In genomic region chr15:68283401-68283800, GRCh38 we compare ENCODE assay signal across 24 cellular contexts.
"Had no signal": no experiment of that assay in that cellular context is flagged by ENCODE, and none has a peak within 500 bp of the region (broad histone marks: within the 10 kb centered on the region; RNA-seq: fewer than 3 reads in every experiment).

No MANE protein-coding gene starts in this region.

- H3K27me3 Mint-ChIP-seq: activated CD8-positive, alpha-beta T cell treated with anti-CD3 and anti-CD28 coated beads for 36 hours; activated naive CD4-positive, alpha-beta T cell treated with anti-CD3 and anti-CD28 coated beads, Interleukin-2, amount 50 U/mL, for 24 hours; activated naive CD8-positive, alpha-beta T cell treated with anti-CD3 and anti-CD28 coated beads, Interleukin-2, amount 50 U/mL, for 24 hours; activated T-helper 17 cell treated with anti-CD3 and anti-CD28 coated beads, Interleukin-2, amount 50 U/mL, for 72 hours; central memory CD8-positive, alpha-beta T cell; naive thymus-derived CD4-positive, alpha-beta T cell; stimulated activated naive CD8-positive, alpha-beta T cell treated with anti-CD3 and anti-CD28 coated beads, Interleukin-15, amount 100 ng/mL, for 72 hours; T-helper 17 cell had no signal

- H3K36me3 ChIP-seq: pancreas, prostate gland, thyroid gland had no signal

- H3K9me3 Mint-ChIP-seq: activated CD8-positive, alpha-beta T cell treated with anti-CD3 and anti-CD28 coated beads for 36 hours; activated naive CD4-positive, alpha-beta T cell treated with anti-CD3 and anti-CD28 coated beads, Interleukin-2, amount 50 U/mL, for 24 hours; activated naive CD8-positive, alpha-beta T cell treated with anti-CD3 and anti-CD28 coated beads, Interleukin-2, amount 50 U/mL, for 24 hours; activated T-cell treated with anti-CD3 and anti-CD28 coated beads, Interleukin-2, amount 50 U/mL, for 4 hours; activated T-helper 17 cell treated with anti-CD3 and anti-CD28 coated beads, Interleukin-2, amount 50 U/mL, for 72 hours; central memory CD8-positive, alpha-beta T cell; stimulated activated naive CD8-positive, alpha-beta T cell treated with anti-CD3 and anti-CD28 coated beads, Interleukin-15, amount 100 ng/mL, for 72 hours had no signal

- H3K27ac Mint-ChIP-seq: activated CD8-positive, alpha-beta T cell treated with anti-CD3 and anti-CD28 coated beads for 36 hours; activated naive CD4-positive, alpha-beta T cell treated with anti-CD3 and anti-CD28 coated beads, Interleukin-2, amount 50 U/mL, for 24 hours; activated naive CD8-positive, alpha-beta T cell treated with anti-CD3 and anti-CD28 coated beads, Interleukin-2, amount 50 U/mL, for 24 hours; activated T-helper 17 cell treated with anti-CD3 and anti-CD28 coated beads, Interleukin-2, amount 50 U/mL, for 72 hours; naive thymus-derived CD4-positive, alpha-beta T cell; stimulated activated naive CD8-positive, alpha-beta T cell treated with anti-CD3 and anti-CD28 coated beads, Interleukin-15, amount 100 ng/mL, for 72 hours; T-helper 17 cell had no signal

- ATAC-seq: activated CD8-positive, alpha-beta T cell treated with anti-CD3 and anti-CD28 coated beads for 36 hours; activated naive CD8-positive, alpha-beta T cell treated with anti-CD3 and anti-CD28 coated beads, Interleukin-2, amount 50 U/mL, for 24 hours; activated T-cell treated with anti-CD3 and anti-CD28 coated beads, Interleukin-2, amount 50 U/mL, for 4 hours; activated T-helper 17 cell treated with anti-CD3 and anti-CD28 coated beads, Interleukin-2, amount 50 U/mL, for 72 hours; left colon; naive thymus-derived CD4-positive, alpha-beta T cell; pancreas; stimulated activated naive CD8-positive, alpha-beta T cell treated with anti-CD3 and anti-CD28 coated beads, Interleukin-15, amount 100 ng/mL, for 72 hours; T-helper 17 cell; upper lobe of right lung had no signal

- DNase-seq: activated CD4-positive, alpha-beta T cell treated with anti-CD3 and anti-CD28 coated beads, Interleukin-2, amount 50 U/mL, for 1 hour; activated CD8-positive, alpha-beta T cell treated with anti-CD3 and anti-CD28 coated beads for 36 hours; activated gamma-delta T cell treated with Interleukin-2 at 50 U/mL for 16 hours; activated naive CD8-positive, alpha-beta T cell treated with anti-CD3 and anti-CD28 coated beads, Interleukin-2, amount 50 U/mL, for 24 hours; activated T-cell treated with anti-CD3 and anti-CD28 coated beads, Interleukin-2, amount 50 U/mL, for 4 hours; amygdala; dermis blood vessel endothelial cell; effector CD8-positive, alpha-beta T cell; head of caudate nucleus; hippocampal formation; left colon; midbrain; naive thymus-derived CD4-positive, alpha-beta T cell; pancreas; stimulated activated CD4-positive, alpha-beta T cell treated with anti-CD3 and anti-CD28 coated beads, Interleukin-2, amount 100 ng/mL, for 48 hours; stimulated activated naive CD8-positive, alpha-beta T cell treated with anti-CD3 and anti-CD28 coated beads, Interleukin-15, amount 100 ng/mL, for 72 hours; substantia nigra; T-helper 17 cell; thyroid gland; upper lobe of right lung had no signal

- H3K4me3 Mint-ChIP-seq: activated CD8-positive, alpha-beta T cell treated with anti-CD3 and anti-CD28 coated beads for 36 hours; activated naive CD4-positive, alpha-beta T cell treated with anti-CD3 and anti-CD28 coated beads, Interleukin-2, amount 50 U/mL, for 24 hours; activated naive CD8-positive, alpha-beta T cell treated with anti-CD3 and anti-CD28 coated beads, Interleukin-2, amount 50 U/mL, for 24 hours; activated T-cell treated with anti-CD3 and anti-CD28 coated beads, Interleukin-2, amount 50 U/mL, for 4 hours; activated T-helper 17 cell treated with anti-CD3 and anti-CD28 coated beads, Interleukin-2, amount 50 U/mL, for 72 hours; central memory CD8-positive, alpha-beta T cell; stimulated activated naive CD8-positive, alpha-beta T cell treated with anti-CD3 and anti-CD28 coated beads, Interleukin-15, amount 100 ng/mL, for 72 hours; T-helper 17 cell had no signal

- H3K9me3 ChIP-seq: pancreas, prostate gland, thyroid gland, upper lobe of right lung had no signal

- H3K27ac ChIP-seq: pancreas, thyroid gland, upper lobe of right lung had no signal

- H3K4me3 ChIP-seq: pancreas, prostate gland, thyroid gland, upper lobe of right lung had no signal

- H3K27me3 ChIP-seq: pancreas, thyroid gland, upper lobe of right lung had no signal
